Comparison of ENCODE assay signal across 14 cellular contexts in genomic region chr13:93230466-93230865, GRCh38. TPM values are rescaled to one million over a fixed set of nuclear protein-coding genes. Genes with fewer than 3 reads are reported as not detected.
A peak's percentile ranks its signal among the peaks of the same experiment; 100 is the strongest.
DNase-seq lines count a peak whose midpoint lies in the region; ATAC-seq and TF ChIP-seq lines count a peak whose summit lies in the region.
"Had no signal": no experiment of that assay in that cellular context is flagged by ENCODE, and none has a peak within 500 bp of the region (broad histone marks: within the 10 kb centered on the region; RNA-seq: fewer than 3 reads in every experiment).

No MANE protein-coding gene starts in this region.

- H3K79me2 ChIP-seq in GM23338 (replicated peaks; ENCODE audit: insufficient read depth), result peaks cover 62% of the 10 kb centered on the region
- H3K79me2 ChIP-seq in H9 (ENCODE audit: insufficient read depth, low read length), result peaks cover 7% of the 10 kb centered on the region; the same call in 1 of the 2 replicates

- H3K4me2 ChIP-seq in GM23338 (peak overlapping the region; percentile 84), skeletal muscle satellite cell (ENCODE audit: low read length) (peak overlapping the region; percentile 10), H9 (ENCODE audit: insufficient read depth, insufficient read length, low read length) (no peak overlapping the region)

- H3K27me3 Mint-ChIP-seq in GM23338 (ENCODE audit: insufficient read depth, low read depth, poor library complexity), result peaks cover 9% of the 10 kb centered on the region
- peaks cover 3% of the 10 kb centered on the region for H3K27me3 Mint-ChIP-seq in H9 (ENCODE audit: low read depth)

- no peak overlapping the region for H3K14ac ChIP-seq in H9 (ENCODE audit: insufficient read depth, low read length)

- peaks cover 13% of the 10 kb centered on the region for H4K20me1 ChIP-seq in GM23338 (replicated peaks; ENCODE audit: insufficient read depth)
- no peaks in the 10 kb centered on the region for H4K20me1 ChIP-seq in H9 (ENCODE audit: control insufficient read depth, insufficient read depth, insufficient read length)

- no peak overlapping the region for H2AFZ ChIP-seq in GM23338
- no peak overlapping the region for H2AFZ ChIP-seq in H9 (ENCODE audit: low read length)

- H2BK5ac ChIP-seq in H9 (ENCODE audit: insufficient read length, low read length), result no peak overlapping the region

- H3K9ac ChIP-seq in skeletal muscle satellite cell (ENCODE audit: low read depth, low read length), result no peak overlapping the region
- H3K9ac ChIP-seq in H9 (ENCODE audit: extremely low read depth, insufficient read length, low read length), result no peak overlapping the region

- in situ Hi-C loops in astrocyte of the cerebellum (cut with HindIII; ENCODE audit: low sequenced_read_pairs), result loop anchor here (25.0 kb wide), 1 partner anchor 1132 kb away; no protein-coding TSS in a partner anchor

- TF ChIP-seq CTCF in GM23338 (conservative IDR thresholded peaks at IDR 0.05; ENCODE audit: low read depth in 2 of 2) (no peak), astrocyte of the cerebellum (IDR thresholded peaks at IDR 0.05; ENCODE audit: low read depth, low read length, missing control alignments) (no peak), H9 (conservative IDR thresholded peaks at IDR 0.05) (no peak)

- H3K9me3 Mint-ChIP-seq in GM23338, result no peaks in the 10 kb centered on the region
- peaks cover 0 to 2% of the 10 kb centered on the region in 2 experiments; a peak in 2 of 5 replicates for H3K9me3 Mint-ChIP-seq in H9

- H3T11ph ChIP-seq in H9 (ENCODE audit: low read length), result no peak overlapping the region

- H3F3A ChIP-seq in GM23338 (replicated peaks; ENCODE audit: low read depth), result no peaks in the 10 kb centered on the region

- H3K4me3 Mint-ChIP-seq in GM23338 (no peak overlapping the region), H9 (peak overlapping the region in 1 of 2 experiments; percentile 96; a peak in 1 of 5 replicates)

- H3K4me1 Mint-ChIP-seq in GM23338, result peaks cover 64% of the 10 kb centered on the region
- peaks cover 65 to 67% of the 10 kb centered on the region in 2 experiments for H3K4me1 Mint-ChIP-seq in H9

- H3K23me2 ChIP-seq in H9 (ENCODE audit: insufficient read length, low read depth, low read length, poor library complexity, severe bottlenecking), result peaks cover 17% of the 10 kb centered on the region

- no peak overlapping the region for H4K91ac ChIP-seq in H9 (ENCODE audit: insufficient read length, low read depth, low read length)

- H3K18ac ChIP-seq in H9 (ENCODE audit: insufficient read length, low read depth, low read length), result no peak overlapping the region

- H3K27ac ChIP-seq in GM23338 (ENCODE audit: low read depth) (no peak overlapping the region), H9 (ENCODE audit: insufficient read length, low read depth, low read length) (no peak overlapping the region)
- H3K27ac ChIP-seq: colonic mucosa had no signal

- no peak for ATAC-seq in GM23338

- H3K9me2 ChIP-seq in GM23338 (ENCODE audit: insufficient read depth), result no peaks in the 10 kb centered on the region

- H2BK15ac ChIP-seq in H9 (ENCODE audit: low read depth, low read length), result no peak overlapping the region

- H4K5ac ChIP-seq in H9 (ENCODE audit: insufficient read length, low read depth, low read length), result no peak overlapping the region

- no peak overlapping the region for H3K4ac ChIP-seq in H9 (ENCODE audit: low read depth, low read length)

- no peak overlapping the region for H2BK20ac ChIP-seq in H9 (ENCODE audit: low read depth, low read length, poor library complexity, severe bottlenecking)

- H3K36me3 Mint-ChIP-seq in GM23338 (ENCODE audit: low read depth), result peaks cover 6% of the 10 kb centered on the region; the same call in 1 of the 3 replicates
- H3K36me3 Mint-ChIP-seq in H9 (ENCODE audit: insufficient read depth in 1 of 3, low read depth in 3 of 3), result peaks cover 0 to 2% (median 0%) of the 10 kb centered on the region in 3 experiments; a peak in 1 of 7 replicates

- no peak overlapping the region for H3K56ac ChIP-seq in H9 (ENCODE audit: insufficient read length, low read depth, low read length)

- no peak overlapping the region for H2BK120ac ChIP-seq in H9 (ENCODE audit: low read depth, low read length, poor library complexity, severe bottlenecking)

- H3K23ac ChIP-seq in H9 (ENCODE audit: insufficient read length, low read depth, low read length), result no peak overlapping the region

- no peak overlapping the region for H2BK12ac ChIP-seq in H9 (ENCODE audit: insufficient read length, low read depth, low read length)

- H3K27ac Mint-ChIP-seq in GM23338 (no peak overlapping the region), H9 (no peak overlapping the region)

- H3K27me3 ChIP-seq in GM23338 (ENCODE audit: insufficient read depth) (peaks cover 13% of the 10 kb centered on the region), skeletal muscle satellite cell (ENCODE audit: control insufficient read depth, insufficient read depth, low read length) (no peaks in the 10 kb centered on the region), H9 (ENCODE audit: insufficient read depth, low read length) (no peaks in the 10 kb centered on the region)

- H3K36me3 ChIP-seq in GM23338 (ENCODE audit: insufficient read depth) (no peaks in the 10 kb centered on the region), skeletal muscle satellite cell (ENCODE audit: insufficient read depth, low read length) (no peaks in the 10 kb centered on the region)
- H3K36me3 ChIP-seq: colonic mucosa had no signal

- H3K79me1 ChIP-seq in H9 (ENCODE audit: insufficient read depth, low read depth, low read length, poor library complexity, severe bottlenecking), result no peaks in the 10 kb centered on the region

- H3K4me3 ChIP-seq in GM23338, result peak overlapping the region; percentile 62; the same call in 1 of the 2 replicates
- H3K4me3 ChIP-seq in astrocyte of the cerebellum (ENCODE audit: low read depth, low read length), result no peak overlapping the region
- no peak overlapping the region for H3K4me3 ChIP-seq in skeletal muscle satellite cell (ENCODE audit: low read length)
- H3K4me3 ChIP-seq: colonic mucosa had no signal

- no peak overlapping the region for H4K8ac ChIP-seq in H9 (replicated peaks; ENCODE audit: insufficient read length, low read depth, low read length)

- no peak overlapping the region for H2AK5ac ChIP-seq in H9 (ENCODE audit: insufficient read length, low read length)

- H3K4me1 ChIP-seq in GM23338 (ENCODE audit: insufficient read depth) (peaks cover 59% of the 10 kb centered on the region), skeletal muscle satellite cell (ENCODE audit: control insufficient read depth, insufficient read depth, low read length) (peaks cover 29% of the 10 kb centered on the region), H9 (ENCODE audit: insufficient read depth, low read length) (peaks cover 3% of the 10 kb centered on the region; the same call in 1 of the 2 replicates)
- H3K4me1 ChIP-seq: colonic mucosa had no signal

- no peaks in the 10 kb centered on the region for H3K9me3 ChIP-seq in skeletal muscle satellite cell (replicated peaks; ENCODE audit: low read length)
- H3K9me3 ChIP-seq in H9 (ENCODE audit: control insufficient read depth, low read depth, low read length), result no peaks in the 10 kb centered on the region
- H3K9me3 ChIP-seq: colonic mucosa had no signal

- DNase-seq in GM23338 (ENCODE audit: low spot score), result no peak
- peak; percentile 66 for DNase-seq in astrocyte of the cerebellum (ENCODE audit: low read depth)
- DNase-seq in hepatic stellate cell (ENCODE audit: low spot score), result peak; percentile 12
- DNase-seq in glomerular visceral epithelial cell (ENCODE audit: extremely low spot score), result no peak
- no peak for DNase-seq in C1 segment of cervical spinal cord (lab: John Stamatoyannopoulos, UW)
- DNase-seq in NK-92 treated with Interleukin-12 subunit alpha and Interleukin-12 subunit beta, amount 100 ng/mL, for 24 hours (lab: John Stamatoyannopoulos, UW), result no peak
- no peak for DNase-seq in H9
- DNase-seq: activated CD4-positive, alpha-beta T cell treated with anti-CD3 and anti-CD28 coated beads, Interleukin-2, amount 50 U/mL, for 1 hour; activated gamma-delta T cell; colonic mucosa; hippocampal formation; NCI-H748 treated with DMSO at 0.1 percent for 48 hours; SW 1271 had no signal

TF ChIP-seq in GM23338, 12 proteins besides CTCF, POLR2A, EP300 and RAD21:
- TF ChIP-seq ZNF114 (CRISPR knock-in tag; IDR thresholded peaks at IDR 0.05) (no peak), ZNF331 (CRISPR knock-in tag; IDR thresholded peaks at IDR 0.05; ENCODE audit: low read depth) (no peak), POLR2AphosphoS5 (IDR thresholded peaks at IDR 0.05; ENCODE audit: low read depth) (no peak), JUNB (IDR thresholded peaks at IDR 0.05; ENCODE audit: unreplicated experiment) (no peak)
- TF ChIP-seq, protein P1, sequence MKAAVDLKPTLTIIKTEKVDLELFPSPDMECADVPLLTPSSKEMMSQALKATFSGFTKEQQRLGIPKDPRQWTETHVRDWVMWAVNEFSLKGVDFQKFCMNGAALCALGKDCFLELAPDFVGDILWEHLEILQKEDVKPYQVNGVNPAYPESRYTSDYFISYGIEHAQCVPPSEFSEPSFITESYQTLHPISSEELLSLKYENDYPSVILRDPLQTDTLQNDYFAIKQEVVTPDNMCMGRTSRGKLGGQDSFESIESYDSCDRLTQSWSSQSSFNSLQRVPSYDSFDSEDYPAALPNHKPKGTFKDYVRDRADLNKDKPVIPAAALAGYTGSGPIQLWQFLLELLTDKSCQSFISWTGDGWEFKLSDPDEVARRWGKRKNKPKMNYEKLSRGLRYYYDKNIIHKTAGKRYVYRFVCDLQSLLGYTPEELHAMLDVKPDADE (IDR thresholded peaks at IDR 0.05), result no peak

RNA-seq across cellular contexts. Expression of gene GPC6, which starts 3.9 kb away (rescaled TPM):
- 28.6 and 30.7 TPM in 2 replicates for total RNA-seq in GM23338 (2014; rRNA removed; shearing (Covaris generic))
- 5.5 and 6.4 TPM in 2 replicates for polyA plus RNA-seq in GM23338 (2016; fragmentation: Nextera tagmentation; extraction: Ambion mirVana)
- total RNA-seq in skeletal muscle satellite cell (2012; rRNA removed), result 31.4 and 33.4 TPM in 2 replicates
- 15.6 and 16.1 TPM in 2 replicates for total RNA-seq in H9 (2021)

Comparison
In these comparisons a context has a peak if more than half of its experiments do, and no peak if none do; other contexts are left out.
1. DNase-seq: peak in astrocyte of the cerebellum (single experiment) and hepatic stellate cell (single experiment); none in GM23338 (single experiment), glomerular visceral epithelial cell (single experiment), C1 segment of cervical spinal cord (0 of 14), NK-92 treated with Interleukin-12 subunit alpha and Interleukin-12 subunit beta, amount 100 ng/mL, for 24 hours (single experiment) and H9 (single experiment).